8 cellular contexts compared by ENCODE assay signal in the genomic region with DNA sequence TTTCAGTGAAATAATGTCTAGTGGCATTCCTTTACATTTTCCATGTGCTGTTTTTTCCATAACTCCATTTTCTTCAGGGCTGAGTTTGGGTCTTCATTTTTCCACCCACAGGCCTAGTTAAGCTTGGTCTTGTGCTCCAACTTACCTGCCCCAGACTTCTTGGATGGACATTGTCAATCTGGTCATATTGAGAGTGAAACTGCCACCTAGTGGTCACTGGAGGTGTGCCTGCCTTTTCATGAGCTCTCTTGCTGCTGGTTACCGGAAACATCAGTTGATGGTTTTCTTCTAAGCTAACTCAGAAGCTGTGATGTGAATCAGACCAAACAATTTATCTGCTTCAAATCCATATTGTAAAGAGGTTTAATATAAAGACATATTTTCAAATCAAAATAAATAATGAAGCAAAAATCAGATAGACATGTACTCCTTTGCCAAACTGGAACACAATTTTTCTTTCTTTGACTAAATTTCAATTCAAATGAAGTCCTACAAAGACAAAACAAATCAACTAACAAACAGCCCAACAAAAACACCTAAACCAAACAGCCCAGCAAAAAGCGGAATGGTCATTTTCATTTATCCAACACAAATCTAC.
DNase-seq lines count a peak whose midpoint lies in the region; ATAC-seq, FAIRE-seq and TF ChIP-seq lines count a peak whose summit lies in the region.

No MANE protein-coding gene starts in this region.

- no peaks in the 10 kb centered on the region for H3K9me2 ChIP-seq in SK-N-SH

- no peak overlapping the region for H3K9ac ChIP-seq in SK-N-SH

- no peaks in the 10 kb centered on the region for H3K9me3 Mint-ChIP-seq in activated naive CD4-positive, alpha-beta T cell treated with anti-CD3 and anti-CD28 coated beads, Interleukin-2, amount 50 U/mL, for 72 hours

- H3K27ac ChIP-seq in SK-N-SH (ENCODE audit: low read depth in 2 of 2, low read length in 1 of 2) (no peak overlapping the region), sigmoid colon (no peak overlapping the region), suprapubic skin (no peak overlapping the region)

- H3K79me2 ChIP-seq in SK-N-SH (ENCODE audit: insufficient read depth): no peaks in the 10 kb centered on the region

- H3K27me3 ChIP-seq in SK-N-SH (ENCODE audit: insufficient read depth) (no peaks in the 10 kb centered on the region), sigmoid colon (no peaks in the 10 kb centered on the region), suprapubic skin (no peaks in the 10 kb centered on the region)

- H3K36me3 ChIP-seq in SK-N-SH (replicated peaks in 1 of 2; ENCODE audit: control insufficient read depth in 1 of 2, insufficient read depth in 2 of 2, low read length in 1 of 2) (no peaks in the 10 kb centered on the region), sigmoid colon (no peaks in the 10 kb centered on the region), suprapubic skin (no peaks in the 10 kb centered on the region)

- H3K9me3 ChIP-seq in SK-N-SH (no peaks in the 10 kb centered on the region), sigmoid colon (no peaks in the 10 kb centered on the region), suprapubic skin (no peaks in the 10 kb centered on the region)

- intact Hi-C loops in left cardiac atrium (cut with DNase I) (loop anchor here in 1 of 2 donors (10.0 kb wide), 1 partner anchor 255 kb away; no protein-coding TSS in a partner anchor), sigmoid colon (cut with DNase I) (no loop called here)

- POLR2A ChIA-PET in SK-N-SH (lab: Yijun Ruan, JAX): no interaction called here

- WGBS in SK-N-SH (ENCODE audit: low lambda C conversion rate): 86% methylated on average over 2 of the region's 2 CpGs
- 64 to 67% methylated on average over 2 of the region's 2 CpGs for WGBS in sigmoid colon, 2 donors
- WGBS in suprapubic skin: 60% methylated on average over 2 of the region's 2 CpGs

- no peak overlapping the region for H3K4me3 ChIP-seq in Jurkat, Clone E6-1 (ENCODE audit: low read length)
- peak overlapping the region in 1 of 2 experiments; percentile 5; a peak in 1 of 4 replicates for H3K4me3 ChIP-seq in SK-N-SH (ENCODE audit: low read depth in 2 of 2, low read length in 1 of 2)
- H3K4me3 ChIP-seq in sigmoid colon: no peak overlapping the region
- H3K4me3 ChIP-seq in suprapubic skin: no peak overlapping the region

- no peak overlapping the region for H3K4me2 ChIP-seq in SK-N-SH

- TF ChIP-seq POLR2A in sigmoid colon (IDR thresholded peaks at IDR 0.05): no peak
- no peak for TF ChIP-seq POLR2A in suprapubic skin (IDR thresholded peaks at IDR 0.05)

- H4K20me1 ChIP-seq in SK-N-SH (ENCODE audit: insufficient read depth): no peaks in the 10 kb centered on the region

- no peaks in the 10 kb centered on the region for H3K36me3 Mint-ChIP-seq in activated naive CD4-positive, alpha-beta T cell treated with anti-CD3 and anti-CD28 coated beads, Interleukin-2, amount 50 U/mL, for 72 hours

- H3K4me1 ChIP-seq in SK-N-SH (ENCODE audit: control insufficient read depth in 1 of 2, insufficient read depth in 2 of 2, low read depth in 1 of 2, low read length in 1 of 2) (peaks cover 0 to 38% of the 10 kb centered on the region in 2 experiments; a peak in 2 of 4 replicates), sigmoid colon (no peaks in the 10 kb centered on the region), suprapubic skin (no peaks in the 10 kb centered on the region)

- H3F3A ChIP-seq in SK-N-SH (replicated peaks; ENCODE audit: insufficient read depth): no peaks in the 10 kb centered on the region

- DNase-seq in D721Med (ENCODE audit: insufficient read length, low spot score): no peak
- DNase-seq in Jurkat, Clone E6-1 (ENCODE audit: low read depth, low spot score): peak; percentile 87
- peak; percentile 39 for DNase-seq in SK-N-SH
- peak in 1 of 2 donors; percentile 71 for DNase-seq in activated naive CD4-positive, alpha-beta T cell treated with anti-CD3 and anti-CD28 coated beads, Interleukin-2, amount 50 U/mL, for 72 hours (ENCODE audit: low spot score in 2 of 2)
- peak; percentile 53 for DNase-seq in left cardiac atrium
- no peak for DNase-seq in sigmoid colon
- no peak for DNase-seq in suprapubic skin (ENCODE audit: low spot score in 2 of 2)

- TF ChIP-seq EP300 in SK-N-SH (IDR thresholded peaks at IDR 0.05; ENCODE audit: borderline replicate concordance in 1 of 2, low read depth in 1 of 2, low read length in 1 of 2) (no peak), sigmoid colon (IDR thresholded peaks at IDR 0.05) (no peak), suprapubic skin (IDR thresholded peaks at IDR 0.05) (no peak)

- ATAC-seq in GM19455 (IDR thresholded peaks at IDR 0.05; ENCODE audit: unreplicated experiment) (peak; percentile 65), left cardiac atrium (peak; percentile 25 to 52)
- peak; percentile 70 for ATAC-seq in activated naive CD4-positive, alpha-beta T cell treated with anti-CD3 and anti-CD28 coated beads, Interleukin-2, amount 50 U/mL, for 72 hours

- peak overlapping the region in 1 of 2 donors; percentile 57 for H3K27ac Mint-ChIP-seq in activated naive CD4-positive, alpha-beta T cell treated with anti-CD3 and anti-CD28 coated beads, Interleukin-2, amount 50 U/mL, for 72 hours

- no peak overlapping the region for H2AFZ ChIP-seq in SK-N-SH (ENCODE audit: low read depth)

- CTCF ChIA-PET in SK-N-SH (lab: Yijun Ruan, JAX): interaction anchor here (0.6 to 8.9 kb wide), 54 partner anchors 7 to 1082 kb away, joined by 3 to 110 read pairs (median 4); a partner anchor contains a TSS

- TF ChIP-seq CTCF in D721Med (IDR thresholded peaks at IDR 0.05; ENCODE audit: insufficient read depth, missing control alignments) (peak; percentile 70), SK-N-SH (IDR thresholded peaks at IDR 0.05) (peak; percentile 91), sigmoid colon (IDR thresholded peaks at IDR 0.05) (peak; percentile 43 to 83 (median 53)), suprapubic skin (IDR thresholded peaks at IDR 0.05) (peak in 1 of 2 donors; percentile 84)

- FAIRE-seq in D721Med (lab: Jason Lieb, UNC): peak; percentile 53

- TF ChIP-seq RAD21 in SK-N-SH (IDR thresholded peaks at IDR 0.05; ENCODE audit: low read length): peak; percentile 66

TF ChIP-seq in SK-N-SH, 30 proteins besides CTCF, POLR2A, EP300 and RAD21:
- TF ChIP-seq SMC3 (IDR thresholded peaks at IDR 0.05; ENCODE audit: low read depth, low read length): peak; percentile 54
- TF ChIP-seq FOSL2 (IDR thresholded peaks at IDR 0.05; ENCODE audit: borderline replicate concordance, low read depth): no peak
- TF ChIP-seq, protein P1, sequence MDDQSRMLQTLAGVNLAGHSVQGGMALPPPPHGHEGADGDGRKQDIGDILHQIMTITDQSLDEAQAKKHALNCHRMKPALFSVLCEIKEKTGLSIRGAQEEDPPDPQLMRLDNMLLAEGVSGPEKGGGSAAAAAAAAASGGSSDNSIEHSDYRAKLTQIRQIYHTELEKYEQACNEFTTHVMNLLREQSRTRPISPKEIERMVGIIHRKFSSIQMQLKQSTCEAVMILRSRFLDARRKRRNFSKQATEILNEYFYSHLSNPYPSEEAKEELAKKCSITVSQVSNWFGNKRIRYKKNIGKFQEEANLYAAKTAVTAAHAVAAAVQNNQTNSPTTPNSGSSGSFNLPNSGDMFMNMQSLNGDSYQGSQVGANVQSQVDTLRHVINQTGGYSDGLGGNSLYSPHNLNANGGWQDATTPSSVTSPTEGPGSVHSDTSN (IDR thresholded peaks at IDR 0.05): peak; percentile 33; the same call in 1 of the 2 replicates
- no peak for TF ChIP-seq TAF1 (IDR thresholded peaks at IDR 0.05; ENCODE audit: borderline replicate concordance, low read depth, low read length)

Comparison
In these comparisons a context has a peak if more than half of its experiments do, and no peak if none do; other contexts are left out.
1. DNase-seq: peak in Jurkat, Clone E6-1 (single experiment), SK-N-SH (single experiment) and left cardiac atrium (single experiment); none in D721Med (single experiment), sigmoid colon (single experiment) and suprapubic skin (0 of 2).
2. Peak in every context shown above with its lines, with median percentiles within 50 percentile points of each other: ATAC-seq.